8 cellular contexts compared by ENCODE assay signal in genomic region chr6:139135578-139136545, GRCh38. TPM values are rescaled to one million over a fixed set of nuclear protein-coding genes. Genes with fewer than 3 reads are reported as not detected.
A peak's percentile ranks its signal among the peaks of the same experiment; 100 is the strongest.
DNase-seq lines count a peak whose midpoint lies in the region; ATAC-seq and TF ChIP-seq lines count a peak whose summit lies in the region.

No MANE protein-coding gene starts in this region.

- H3K27ac ChIP-seq in ACC112 (ENCODE audit: low read depth, low read length) (peak overlapping the region; percentile 40), SJSA1 (peak overlapping the region; percentile 43), heart left ventricle (peak overlapping the region; percentile 74 to 99 (median 96)), parathyroid adenoma (peak overlapping the region; percentile 64)

- H3K9ac ChIP-seq in parathyroid adenoma, result no peak overlapping the region

- H3K9me3 ChIP-seq in SJSA1 (replicated peaks) (0 out of 2 replicates have a peak, but pooled peaks cover 6% of the 10 kb centered on the region), heart left ventricle (no peaks in the 10 kb centered on the region), parathyroid adenoma (ENCODE audit: control insufficient read depth, low read length) (no peaks in the 10 kb centered on the region)

- TF ChIP-seq CTCF in heart left ventricle (IDR thresholded peaks at IDR 0.05), result peak in 5 of 12 donors; percentile 4 to 42 (median 26)
- no peak for TF ChIP-seq CTCF in parathyroid adenoma (IDR thresholded peaks at IDR 0.05)

- peak overlapping the region; percentile 89 for H3K27ac Mint-ChIP-seq in activated naive CD8-positive, alpha-beta T cell treated with anti-CD3 and anti-CD28 coated beads, Interleukin-2, amount 10 ng/mL, durations not matched to agents 7 days and 5 days

- peak; percentile 36 for ATAC-seq in GM18868 (IDR thresholded peaks at IDR 0.05; ENCODE audit: unreplicated experiment)
- peak; percentile 30 for ATAC-seq in HG03108 (IDR thresholded peaks at IDR 0.05; ENCODE audit: unreplicated experiment)
- peak; percentile 48 for ATAC-seq in activated naive CD8-positive, alpha-beta T cell treated with anti-CD3 and anti-CD28 coated beads, Interleukin-2, amount 10 ng/mL, durations not matched to agents 7 days and 5 days (ENCODE audit: low read depth)
- peak in 3 of 4 donors; percentile 41 to 62 (median 52) for ATAC-seq in heart left ventricle

- no peaks in the 10 kb centered on the region for H3K9me3 Mint-ChIP-seq in activated naive CD8-positive, alpha-beta T cell treated with anti-CD3 and anti-CD28 coated beads, Interleukin-2, amount 10 ng/mL, durations not matched to agents 7 days and 5 days

- H3K27me3 Mint-ChIP-seq in activated naive CD8-positive, alpha-beta T cell treated with anti-CD3 and anti-CD28 coated beads, Interleukin-2, amount 10 ng/mL, durations not matched to agents 7 days and 5 days, result no peaks in the 10 kb centered on the region

- H3K4me1 Mint-ChIP-seq in activated naive CD8-positive, alpha-beta T cell treated with anti-CD3 and anti-CD28 coated beads, Interleukin-2, amount 10 ng/mL, durations not matched to agents 7 days and 5 days, result peaks cover 60% of the 10 kb centered on the region

- H2AFZ ChIP-seq in ACC112 (ENCODE audit: low read length, unreplicated experiment) (peak overlapping the region; percentile 69), parathyroid adenoma (peak overlapping the region; percentile 73)

- H3K4me2 ChIP-seq in parathyroid adenoma (ENCODE audit: low read length), result peak overlapping the region; percentile 84

- 0 to 2% (median 0%) methylated on average over 37 to 76 of the region's 76 CpGs for WGBS in heart left ventricle, 4 donors

- peaks cover 12% of the 10 kb centered on the region for H3K4me1 ChIP-seq in ACC112 (ENCODE audit: control insufficient read depth, insufficient read depth, low read length, unreplicated experiment)
- peaks cover 7% of the 10 kb centered on the region for H3K4me1 ChIP-seq in SJSA1 (replicated peaks)
- peaks cover 5 to 78% (median 39%) of the 10 kb centered on the region in 12 donors for H3K4me1 ChIP-seq in heart left ventricle
- H3K4me1 ChIP-seq in parathyroid adenoma, result peaks cover 3% of the 10 kb centered on the region

- TF ChIP-seq POLR2A in heart left ventricle (IDR thresholded peaks at IDR 0.05), result no peak

- POLR2A ChIA-PET in activated naive CD8-positive, alpha-beta T cell treated with anti-CD3 and anti-CD28 coated beads, Interleukin-2, amount 10 ng/mL, durations not matched to agents 7 days and 5 days (lab: Charles Lee), result interaction anchor here (1.4 to 5.0 kb wide), 5 partner anchors 10 to 239 kb away, joined by 5 to 23 read pairs (median 10); partner anchors contain the start of gene CITED2

- intact Hi-C loops in heart left ventricle (cut with DNase I), result loop anchor here in 3 of 10 donors (5.0 kb wide), 3 partner anchors 149 to 156 kb away; partner anchors contain the start of genes TXLNB (in 2 of the 3) and REPS1 (in 1 of the 3)

- H3K36me3 Mint-ChIP-seq in activated naive CD8-positive, alpha-beta T cell treated with anti-CD3 and anti-CD28 coated beads, Interleukin-2, amount 10 ng/mL, durations not matched to agents 7 days and 5 days, result peaks cover 15% of the 10 kb centered on the region

- H3K36me3 ChIP-seq in ACC112 (ENCODE audit: insufficient read depth, low read length) (no peaks in the 10 kb centered on the region), SJSA1 (peaks cover 6% of the 10 kb centered on the region), heart left ventricle (peaks cover 0 to 3% (median 0%) of the 10 kb centered on the region in 9 donors), parathyroid adenoma (ENCODE audit: control insufficient read depth, insufficient read depth, low read length) (no peaks in the 10 kb centered on the region)

- peak overlapping the region; percentile 82 for H3K4me3 Mint-ChIP-seq in activated naive CD8-positive, alpha-beta T cell treated with anti-CD3 and anti-CD28 coated beads, Interleukin-2, amount 10 ng/mL, durations not matched to agents 7 days and 5 days

- H3K4me3 ChIP-seq in ACC112 (ENCODE audit: low read depth, low read length), result peak overlapping the region; percentile 97
- peak overlapping the region; percentile 95 for H3K4me3 ChIP-seq in SJSA1
- H3K4me3 ChIP-seq in heart left ventricle, result peak overlapping the region; percentile 47 to 98 (median 82)
- peak overlapping the region; percentile 56 for H3K4me3 ChIP-seq in parathyroid adenoma (ENCODE audit: low read depth, low read length)

- H3K79me2 ChIP-seq in ACC112 (ENCODE audit: control insufficient read depth, insufficient read depth, low read length, unreplicated experiment) (peaks cover 41% of the 10 kb centered on the region), parathyroid adenoma (peaks cover 25% of the 10 kb centered on the region)

- DNase-seq in SJSA1 (ENCODE audit: low read depth in 1 of 2, low spot score in 2 of 2) (peak; percentile 46 to 57), heart left ventricle (peak; percentile 79 to 91 (median 82)), NCI-H128 (lab: John Stamatoyannopoulos, UW; ENCODE audit: unreplicated experiment) (no peak)
- peak; percentile 78 for DNase-seq in activated naive CD8-positive, alpha-beta T cell treated with anti-CD3 and anti-CD28 coated beads, Interleukin-2, amount 10 ng/mL, durations not matched to agents 7 days and 5 days

- H3K27me3 ChIP-seq in ACC112 (ENCODE audit: insufficient read depth, low read length) (no peaks in the 10 kb centered on the region), SJSA1 (replicated peaks) (peaks cover 3% of the 10 kb centered on the region; the same call in 1 of the 2 replicates), heart left ventricle (no peaks in the 10 kb centered on the region), parathyroid adenoma (ENCODE audit: control insufficient read depth, insufficient read depth, low read length) (no peaks in the 10 kb centered on the region)

RNA-seq across cellular contexts. Expression of gene HECA, which starts 1.0 kb away (rescaled TPM):
- 9.1 and 9.5 TPM in 2 replicates for total RNA-seq in SJSA1 (2014; rRNA removed; shearing (Covaris generic))
- 10 to 100 TPM; 73.3 to 78.2 TPM for total RNA-seq in activated naive CD8-positive, alpha-beta T cell treated with anti-CD3 and anti-CD28 coated beads, Interleukin-2, amount 10 ng/mL, durations not matched to agents 7 days and 5 days
- 10 to 100 TPM; 38.2 to 67.0 (median 48.3) TPM for total RNA-seq in heart left ventricle
- 10 to 100 TPM; 16.5 to 22.2 TPM for polyA plus RNA-seq in heart left ventricle

Comparison
In these comparisons a context has a peak if more than half of its experiments do, and no peak if none do; other contexts are left out.
1. H3K27ac ChIP-seq: peak in every context shown above with its lines; median percentile 96 in heart left ventricle; 64 in parathyroid adenoma; 43 in SJSA1; 40 in ACC112.